ENCODE assay signal across 8 cellular contexts in genomic region chr6:26240157-26240980, GRCh38.
DNase-seq lines count a peak whose midpoint lies in the region; ATAC-seq, FAIRE-seq and TF ChIP-seq lines count a peak whose summit lies in the region.

No MANE protein-coding gene starts in this region.

- H3K27ac ChIP-seq in coronary artery (peak overlapping the region; percentile 79 to 89), lung (ENCODE audit: low read depth in 1 of 2, low read length in 1 of 2) (peak overlapping the region; percentile 63 to 96)

- H3K36me3 Mint-ChIP-seq in WTC11: no peaks in the 10 kb centered on the region
- peaks cover 18% of the 10 kb centered on the region for H3K36me3 Mint-ChIP-seq in stimulated activated effector memory CD8-positive, alpha-beta T cell treated with anti-CD3 and anti-CD28 coated beads, Interleukin-12 subunit alpha, Interleukin-12 subunit beta, amount 100 ng/mL, for 72 hours

- no peaks in the 10 kb centered on the region for H3K9me3 Mint-ChIP-seq in WTC11
- no peaks in the 10 kb centered on the region for H3K9me3 Mint-ChIP-seq in stimulated activated effector memory CD8-positive, alpha-beta T cell treated with anti-CD3 and anti-CD28 coated beads, Interleukin-12 subunit alpha, Interleukin-12 subunit beta, amount 100 ng/mL, for 72 hours

- H3K27me3 Mint-ChIP-seq in WTC11 (ENCODE audit: low read depth): no peaks in the 10 kb centered on the region; the same call in 1 of the 2 replicates

- H3K27me3 ChIP-seq in lung (ENCODE audit: control insufficient read depth, insufficient read depth): no peaks in the 10 kb centered on the region

- H3K4me3 ChIP-seq in coronary artery: peak overlapping the region; percentile 77
- peak overlapping the region; percentile 50 for H3K4me3 ChIP-seq in lung

- peak; percentile 64 for ATAC-seq in GM18517 (IDR thresholded peaks at IDR 0.05; ENCODE audit: unreplicated experiment)
- ATAC-seq in HG02885 (IDR thresholded peaks at IDR 0.05; ENCODE audit: poor library complexity, unreplicated experiment): peak; percentile 61
- peak; percentile 84 for ATAC-seq in WTC11
- ATAC-seq in lung (ENCODE audit: insufficient read depth, low FRiP score): peak; percentile 76
- peak; percentile 84 for ATAC-seq in stimulated activated effector memory CD8-positive, alpha-beta T cell treated with anti-CD3 and anti-CD28 coated beads, Interleukin-12 subunit alpha, Interleukin-12 subunit beta, amount 100 ng/mL, for 72 hours

- peaks cover 0 to 2% of the 10 kb centered on the region in 2 donors for H3K9me3 ChIP-seq in lung (ENCODE audit: control insufficient read depth in 2 of 2, insufficient read depth in 1 of 2, low read length in 1 of 2)

- no peaks in the 10 kb centered on the region for H3K36me3 ChIP-seq in lung (ENCODE audit: control insufficient read depth in 2 of 2, insufficient read depth in 2 of 2, low read length in 2 of 2)

- peak overlapping the region; percentile 75 for H3K4me3 Mint-ChIP-seq in WTC11
- peak overlapping the region; percentile 80 for H3K4me3 Mint-ChIP-seq in stimulated activated effector memory CD8-positive, alpha-beta T cell treated with anti-CD3 and anti-CD28 coated beads, Interleukin-12 subunit alpha, Interleukin-12 subunit beta, amount 100 ng/mL, for 72 hours

- TF ChIP-seq CTCF in WTC11 (IDR thresholded peaks at IDR 0.05) (no peak), coronary artery (IDR thresholded peaks at IDR 0.05) (no peak), lung (IDR thresholded peaks at IDR 0.05; ENCODE audit: control extremely low read depth, extremely low read depth) (no peak)

- 1% methylated on average over 48 of the region's 48 CpGs for WGBS in lung, 2 donors

- DNase-seq in WTC11 (ENCODE audit: low spot score) (peak; percentile 81), coronary artery (ENCODE audit: low spot score) (no peak), lung (ENCODE audit: low spot score) (peak; percentile 59), SHP77 (lab: John Stamatoyannopoulos, UW) (no peak), RCC 7860 (ENCODE audit: low spot score) (no peak)
- peak; percentile 51 to 90 for DNase-seq in stimulated activated effector memory CD8-positive, alpha-beta T cell treated with anti-CD3 and anti-CD28 coated beads, Interleukin-12 subunit alpha, Interleukin-12 subunit beta, amount 100 ng/mL, for 72 hours (ENCODE audit: low spot score in 2 of 2)

- POLR2A ChIA-PET in WTC11 (lab: Charles Lee): interaction anchor here (1.0 to 6.4 kb wide), 12 partner anchors 10 to 1569 kb away, joined by 3 to 97 read pairs (median 8); a partner anchor contains a TSS

- CTCF ChIA-PET in WTC11 (lab: Charles Lee): no interaction called here

- H3K27ac Mint-ChIP-seq in WTC11: peak overlapping the region; percentile 98
- H3K27ac Mint-ChIP-seq in stimulated activated effector memory CD8-positive, alpha-beta T cell treated with anti-CD3 and anti-CD28 coated beads, Interleukin-12 subunit alpha, Interleukin-12 subunit beta, amount 100 ng/mL, for 72 hours: peak overlapping the region; percentile 96

- FAIRE-seq in RCC 7860 (lab: Jason Lieb, UNC): no peak

- no peaks in the 10 kb centered on the region for H3K4me1 ChIP-seq in lung (ENCODE audit: control insufficient read depth in 2 of 2, insufficient read depth in 2 of 2, low read length in 2 of 2)

- peaks cover 48% of the 10 kb centered on the region for H3K4me1 Mint-ChIP-seq in WTC11
- peaks cover 25% of the 10 kb centered on the region for H3K4me1 Mint-ChIP-seq in stimulated activated effector memory CD8-positive, alpha-beta T cell treated with anti-CD3 and anti-CD28 coated beads, Interleukin-12 subunit alpha, Interleukin-12 subunit beta, amount 100 ng/mL, for 72 hours

TF ChIP-seq in WTC11, 78 proteins besides CTCF, POLR2A, EP300 and RAD21 (continues in another document):
- no peak for TF ChIP-seq TEAD4 (CRISPR knock-in tag; IDR thresholded peaks at IDR 0.05)
- TF ChIP-seq ZNF671 (CRISPR knock-in tag; IDR thresholded peaks at IDR 0.05): peak; percentile 98
- TF ChIP-seq ATF1 (CRISPR knock-in tag; IDR thresholded peaks at IDR 0.05): no peak
- TF ChIP-seq ZMAT4 (CRISPR knock-in tag; IDR thresholded peaks at IDR 0.05): peak; percentile 95
- TF ChIP-seq CREM (CRISPR knock-in tag; IDR thresholded peaks at IDR 0.05): 0 out of 2 replicates have a peak, but pooled peaks have one; percentile 18
- TF ChIP-seq SP1 (CRISPR knock-in tag; conservative IDR thresholded peaks at IDR 0.05): peak; percentile 49; the same call in 1 of the 2 replicates
- peak; percentile 58; the same call in 1 of the 2 replicates for TF ChIP-seq ZNF281 (CRISPR knock-in tag; IDR thresholded peaks at IDR 0.05)
- peak; percentile 98 for TF ChIP-seq AR (CRISPR knock-in tag; IDR thresholded peaks at IDR 0.05)
- TF ChIP-seq HMGXB4 (CRISPR knock-in tag; IDR thresholded peaks at IDR 0.05): peak; percentile 79
- TF ChIP-seq NFYB (CRISPR knock-in tag; conservative IDR thresholded peaks at IDR 0.05; ENCODE audit: low read depth): peak; percentile 17; the same call in 1 of the 2 replicates
- peak; percentile 99 for TF ChIP-seq ERG (CRISPR knock-in tag; IDR thresholded peaks at IDR 0.05)

Comparison
In these comparisons a context has a peak if more than half of its experiments do, and no peak if none do; other contexts are left out.
1. DNase-seq: peak in WTC11 (single experiment), lung (single experiment) and stimulated activated effector memory CD8-positive, alpha-beta T cell treated with anti-CD3 and anti-CD28 coated beads, Interleukin-12 subunit alpha, Interleukin-12 subunit beta, amount 100 ng/mL, for 72 hours (2 of 2); none in coronary artery (single experiment), SHP77 (0 of 2) and RCC 7860 (single experiment).
2. Peak in every context shown above with its lines, with median percentiles within 50 percentile points of each other: ATAC-seq.